Comparison of ENCODE assay signal across 1 cellular context in genomic region chr2:43109261-43109743, GRCh38.
TF ChIP-seq lines count a peak whose summit lies in the region.

No MANE protein-coding gene starts in this region.

TF ChIP-seq in IMR-90, 13 proteins besides CTCF, POLR2A, EP300 and RAD21:
- TF ChIP-seq SMC3 (IDR thresholded peaks at IDR 0.05; ENCODE audit: low read depth, low read length) (no peak), ELK1 (IDR thresholded peaks at IDR 0.05; ENCODE audit: borderline replicate concordance, low read depth, low read length) (no peak), RCOR1 (IDR thresholded peaks at IDR 0.05; ENCODE audit: insufficient replicate concordance, low read length) (no peak), NFE2L2 (IDR thresholded peaks at IDR 0.05; ENCODE audit: low read depth, low read length) (no peak), FOS (IDR thresholded peaks at IDR 0.05; ENCODE audit: low read depth, low read length) (no peak), RFX5 (IDR thresholded peaks at IDR 0.05; ENCODE audit: low read depth, low read length) (no peak), MAFK (IDR thresholded peaks at IDR 0.05; ENCODE audit: low read depth, low read length) (no peak), CEBPB (IDR thresholded peaks at IDR 0.05; ENCODE audit: low read depth, low read length) (no peak), MXI1 (IDR thresholded peaks at IDR 0.05; ENCODE audit: borderline replicate concordance, low read depth, low read length) (no peak), BHLHE40 (IDR thresholded peaks at IDR 0.05; ENCODE audit: low read depth, low read length) (no peak), MAZ (IDR thresholded peaks at IDR 0.05; ENCODE audit: borderline replicate concordance, low read depth, low read length) (no peak), CHD1 (IDR thresholded peaks at IDR 0.05; ENCODE audit: low read depth, low read length) (no peak), USF2 (IDR thresholded peaks at IDR 0.05; ENCODE audit: low read depth, low read length) (no peak)
